Comparison of ENCODE assay signal across 20 cellular contexts in the genomic region with DNA sequence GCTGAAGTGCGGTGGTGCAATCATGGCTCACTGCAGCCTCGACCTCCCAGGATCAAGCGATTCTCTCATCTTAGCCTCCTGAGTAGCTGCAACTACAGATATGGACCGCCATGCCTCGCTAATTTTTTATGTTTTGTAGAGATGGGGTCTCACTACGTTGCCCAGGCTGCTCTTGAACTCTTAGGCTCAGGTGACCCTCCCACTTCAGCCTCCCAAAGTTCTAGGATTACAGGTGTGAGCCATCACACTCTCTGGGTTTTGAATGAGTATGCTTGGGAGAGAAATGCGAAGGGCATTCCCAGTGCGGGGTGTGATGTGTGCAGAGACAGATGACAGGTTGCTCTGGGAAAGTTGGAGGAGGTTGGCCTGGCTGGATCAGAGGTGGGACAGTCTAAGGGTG. TPM values are rescaled to one million over a fixed set of nuclear protein-coding genes. Genes with fewer than 3 reads are reported as not detected.
DNase-seq lines count a peak whose midpoint lies in the region; ATAC-seq and TF ChIP-seq lines count a peak whose summit lies in the region.
"Had no signal": no experiment of that assay in that cellular context is flagged by ENCODE, and none has a peak within 500 bp of the region (broad histone marks: within the 10 kb centered on the region; RNA-seq: fewer than 3 reads in every experiment).

No MANE protein-coding gene starts in this region.

- no peak overlapping the region for H4K8ac ChIP-seq in neuronal stem cell (ENCODE audit: low read depth, low read length)

- H3K36me3 Mint-ChIP-seq in WTC11 (peaks cover 33% of the 10 kb centered on the region), endothelial cell (ENCODE audit: low read depth, unreplicated experiment) (peaks cover 12% of the 10 kb centered on the region)
- H3K36me3 Mint-ChIP-seq: CD14-positive monocyte; CD4-positive, alpha-beta memory T cell; CD8-positive, alpha-beta memory T cell had no signal

- no peaks in the 10 kb centered on the region for H3K4me1 Mint-ChIP-seq in WTC11
- peaks cover 9% of the 10 kb centered on the region for H3K4me1 Mint-ChIP-seq in endothelial cell (ENCODE audit: unreplicated experiment)
- H3K4me1 Mint-ChIP-seq: CD14-positive monocyte; CD4-positive, alpha-beta memory T cell; CD8-positive, alpha-beta memory T cell had no signal

- H3K9me3 ChIP-seq in neuronal stem cell (replicated peaks in 1 of 2; ENCODE audit: control insufficient read depth in 2 of 2, insufficient read depth in 1 of 2, low read depth in 1 of 2, low read length in 2 of 2) (no peaks in the 10 kb centered on the region), ovary (no peaks in the 10 kb centered on the region), vagina (no peaks in the 10 kb centered on the region)
- H3K9me3 ChIP-seq: BE2C had no signal

- TF ChIP-seq CTCF in WTC11 (IDR thresholded peaks at IDR 0.05) (no peak), endothelial cell (IDR thresholded peaks at IDR 0.05; ENCODE audit: unreplicated experiment) (no peak), ovary (IDR thresholded peaks at IDR 0.05) (no peak), vagina (IDR thresholded peaks at IDR 0.05) (no peak)

- TF ChIP-seq EP300 in ovary (IDR thresholded peaks at IDR 0.05), result no peak

- H3K27me3 ChIP-seq in neuronal stem cell (ENCODE audit: control insufficient read depth in 3 of 3, insufficient read depth in 3 of 3, low read depth in 1 of 3, low read length in 3 of 3), result peaks cover 0 to 3% (median 0%) of the 10 kb centered on the region in 3 experiments
- no peaks in the 10 kb centered on the region for H3K27me3 ChIP-seq in ovary
- H3K27me3 ChIP-seq in vagina, result no peaks in the 10 kb centered on the region
- H3K27me3 ChIP-seq: BLaER1 had no signal

- H3K27me3 Mint-ChIP-seq in WTC11 (ENCODE audit: low read depth) (no peaks in the 10 kb centered on the region), endothelial cell (ENCODE audit: unreplicated experiment) (peaks cover 3% of the 10 kb centered on the region)
- H3K27me3 Mint-ChIP-seq: CD4-positive, CD25-positive, alpha-beta regulatory T cell had no signal

- no peak for DNase-seq in WTC11 (ENCODE audit: low spot score)
- no peak for DNase-seq in endothelial cell (ENCODE audit: low spot score)
- no peak for DNase-seq in neuronal stem cell (ENCODE audit: low spot score)
- DNase-seq in ovary, result no peak
- DNase-seq in vagina (ENCODE audit: extremely low spot score in 2 of 2), result no peak
- DNase-seq: 8988T; ACHN; BE2C; C1 segment of cervical spinal cord; Calu3; CD4-positive, alpha-beta memory T cell; CD4-positive, CD25-positive, alpha-beta regulatory T cell; CD8-positive, alpha-beta memory T cell; COR-L47; DMS79 treated with DMSO at 0.1 percent for 48 hours; GF-D8 had no signal

- no peak overlapping the region for H3K27ac ChIP-seq in neuronal stem cell (replicated peaks; ENCODE audit: low read length)
- H3K27ac ChIP-seq in ovary, result no peak overlapping the region
- H3K27ac ChIP-seq in vagina, result no peak overlapping the region
- H3K27ac ChIP-seq: BLaER1 had no signal

- no peak for ATAC-seq in WTC11

- no peak overlapping the region for H4K91ac ChIP-seq in neuronal stem cell (ENCODE audit: low read depth, low read length, poor library complexity)

- no peak overlapping the region for H3K27ac Mint-ChIP-seq in WTC11
- peak overlapping the region; percentile 81 for H3K27ac Mint-ChIP-seq in endothelial cell (ENCODE audit: unreplicated experiment)
- H3K27ac Mint-ChIP-seq: CD14-positive monocyte; CD4-positive, alpha-beta memory T cell; CD4-positive, CD25-positive, alpha-beta regulatory T cell; CD8-positive, alpha-beta memory T cell had no signal

- H2AFZ ChIP-seq in neuronal stem cell (ENCODE audit: low read length), result no peak overlapping the region

- H3K4me1 ChIP-seq in neuronal stem cell (ENCODE audit: control insufficient read depth in 2 of 2, insufficient read depth in 1 of 2, low read depth in 1 of 2, low read length in 2 of 2) (no peaks in the 10 kb centered on the region), ovary (ENCODE audit: insufficient read depth) (no peaks in the 10 kb centered on the region), vagina (no peaks in the 10 kb centered on the region)
- H3K4me1 ChIP-seq: BE2C had no signal

- WGBS in neuronal stem cell (ENCODE audit: extremely low coverage in 2 of 2, insufficient read length in 2 of 2, insufficient replicate concordance in 1 of 2), 2 donors, result no CpG with 5 or more reads among the region's 8 CpGs
- 82 to 88% (median 83%) methylated on average over 8 of the region's 8 CpGs for WGBS in ovary, 3 donors

- H2BK15ac ChIP-seq in neuronal stem cell (ENCODE audit: low read length), result no peak overlapping the region

- no peak overlapping the region for H3K9ac ChIP-seq in neuronal stem cell (ENCODE audit: low read depth, low read length, poor library complexity)
- H3K9ac ChIP-seq: BLaER1 had no signal

- H3K18ac ChIP-seq in neuronal stem cell (ENCODE audit: low read length), result no peak overlapping the region

- intact Hi-C loops in ovary (cut with DNase I) (no loop called here), vagina (cut with DNase I) (no loop called here)

- H3K23ac ChIP-seq in neuronal stem cell (ENCODE audit: low read depth, low read length, poor library complexity), result no peak overlapping the region

- no peak overlapping the region for H2BK12ac ChIP-seq in neuronal stem cell (ENCODE audit: low read length)

- H3K4me3 ChIP-seq in neuronal stem cell (ENCODE audit: low read length in 2 of 2) (no peak overlapping the region), ovary (no peak overlapping the region), vagina (no peak overlapping the region)
- H3K4me3 ChIP-seq: BLaER1 had no signal

- H3K14ac ChIP-seq in neuronal stem cell (ENCODE audit: low read length), result no peak overlapping the region

- POLR2A ChIA-PET in WTC11 (lab: Charles Lee), result no interaction called here

- H3K36me3 ChIP-seq in neuronal stem cell (replicated peaks in 1 of 2; ENCODE audit: control insufficient read depth in 2 of 2, insufficient read depth in 2 of 2, low read length in 2 of 2), result no peaks in the 10 kb centered on the region
- H3K36me3 ChIP-seq in ovary, result no peaks in the 10 kb centered on the region
- no peaks in the 10 kb centered on the region for H3K36me3 ChIP-seq in vagina
- H3K36me3 ChIP-seq: BE2C, BLaER1 had no signal

- CTCF ChIA-PET in WTC11 (lab: Charles Lee), result interaction anchor here (0.6 kb wide), 1 partner anchor 80 kb away, joined by 3 read pairs; a partner anchor contains a TSS

- no peak overlapping the region for H3K4me2 ChIP-seq in neuronal stem cell (ENCODE audit: insufficient read depth, low read length, poor library complexity, severe bottlenecking)
- H3K4me2 ChIP-seq: BLaER1 had no signal

- H2BK120ac ChIP-seq in neuronal stem cell (ENCODE audit: low read depth, low read length), result no peak overlapping the region

- no peak overlapping the region for H2AK5ac ChIP-seq in neuronal stem cell (ENCODE audit: low read depth, low read length)

- no peaks in the 10 kb centered on the region for H3K79me1 ChIP-seq in neuronal stem cell (ENCODE audit: low read depth, low read length)

- no peak overlapping the region for H2BK5ac ChIP-seq in neuronal stem cell (ENCODE audit: low read length)

- no peak overlapping the region for H3K4ac ChIP-seq in neuronal stem cell (ENCODE audit: low read length)

- TF ChIP-seq POLR2A in ovary (IDR thresholded peaks at IDR 0.05) (no peak), vagina (IDR thresholded peaks at IDR 0.05) (no peak)

- peaks cover 10% of the 10 kb centered on the region; the same call in 1 of the 2 replicates for H3K9me3 Mint-ChIP-seq in WTC11
- no peaks in the 10 kb centered on the region for H3K9me3 Mint-ChIP-seq in endothelial cell (ENCODE audit: unreplicated experiment)
- H3K9me3 Mint-ChIP-seq: CD8-positive, alpha-beta memory T cell had no signal

- no peak overlapping the region for H3K4me3 Mint-ChIP-seq in WTC11
- no peak overlapping the region for H3K4me3 Mint-ChIP-seq in endothelial cell (ENCODE audit: unreplicated experiment)
- H3K4me3 Mint-ChIP-seq: CD14-positive monocyte; CD4-positive, alpha-beta memory T cell; CD4-positive, CD25-positive, alpha-beta regulatory T cell; CD8-positive, alpha-beta memory T cell had no signal

TF ChIP-seq in WTC11, 78 proteins besides CTCF, POLR2A, EP300 and RAD21:
- TF ChIP-seq ZNF121 (CRISPR knock-in tag; IDR thresholded peaks at IDR 0.05) (peak; percentile 85; the same call in 1 of the 2 replicates), SP1 (CRISPR knock-in tag; conservative IDR thresholded peaks at IDR 0.05) (no peak)
- TF ChIP-seq, protein P1, sequence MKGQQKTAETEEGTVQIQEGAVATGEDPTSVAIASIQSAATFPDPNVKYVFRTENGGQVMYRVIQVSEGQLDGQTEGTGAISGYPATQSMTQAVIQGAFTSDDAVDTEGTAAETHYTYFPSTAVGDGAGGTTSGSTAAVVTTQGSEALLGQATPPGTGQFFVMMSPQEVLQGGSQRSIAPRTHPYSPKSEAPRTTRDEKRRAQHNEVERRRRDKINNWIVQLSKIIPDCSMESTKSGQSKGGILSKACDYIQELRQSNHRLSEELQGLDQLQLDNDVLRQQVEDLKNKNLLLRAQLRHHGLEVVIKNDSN (CRISPR knock-in tag; IDR thresholded peaks at IDR 0.05), result no peak
- TF ChIP-seq, protein P2, sequence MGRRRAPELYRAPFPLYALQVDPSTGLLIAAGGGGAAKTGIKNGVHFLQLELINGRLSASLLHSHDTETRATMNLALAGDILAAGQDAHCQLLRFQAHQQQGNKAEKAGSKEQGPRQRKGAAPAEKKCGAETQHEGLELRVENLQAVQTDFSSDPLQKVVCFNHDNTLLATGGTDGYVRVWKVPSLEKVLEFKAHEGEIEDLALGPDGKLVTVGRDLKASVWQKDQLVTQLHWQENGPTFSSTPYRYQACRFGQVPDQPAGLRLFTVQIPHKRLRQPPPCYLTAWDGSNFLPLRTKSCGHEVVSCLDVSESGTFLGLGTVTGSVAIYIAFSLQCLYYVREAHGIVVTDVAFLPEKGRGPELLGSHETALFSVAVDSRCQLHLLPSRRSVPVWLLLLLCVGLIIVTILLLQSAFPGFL (CRISPR knock-in tag; IDR thresholded peaks at IDR 0.05; ENCODE audit: borderline replicate concordance), result no peak

RNA-seq across cellular contexts. Expression of a gene that starts 49.0 kb away (rescaled TPM):
- total RNA-seq in WTC11 (2021) (19.8 to 24.2 TPM (median 21.1 TPM) in 3 replicates), endothelial cell (ENCODE audit: unreplicated experiment) (1.3 TPM), ovary (1 to 10 TPM in 3 of 7 donors, under 1 TPM in 4; 0.57 to 2.6 (median 0.88) TPM), vagina (1.5 TPM)
- 0.56 TPM for polyA plus RNA-seq in neuronal stem cell (2013, experiment 1 of 2)
- 1.1 TPM for polyA plus RNA-seq in neuronal stem cell (2013, experiment 2 of 2)
- 1 to 10 TPM; 1.5 to 1.6 TPM for polyA plus RNA-seq in ovary
- polyA plus RNA-seq: AG04450 had no signal

RNA-seq across cellular contexts. Expression of a gene that starts 56.5 kb away (rescaled TPM):
- total RNA-seq in WTC11 (2021) (2.5 to 4.1 TPM (median 3.4 TPM) in 3 replicates), endothelial cell (ENCODE audit: unreplicated experiment) (8.1 TPM), ovary (1 to 10 TPM in 3 of 7 donors, under 1 TPM in 4; 0.45 to 1.8 (median 0.84) TPM), vagina (2.9 TPM)
- polyA plus RNA-seq in neuronal stem cell (2013, experiment 1 of 2), result 0.10 TPM
- 0.17 TPM for polyA plus RNA-seq in neuronal stem cell (2013, experiment 2 of 2)
- polyA plus RNA-seq in ovary, result 1 to 10 TPM in 1 of 2 donors, under 1 TPM in 1; 0.58 to 2.5 TPM
- total RNA-seq: A673, Calu3 had no signal
- polyA plus RNA-seq: AG04450; CD8-positive, alpha-beta memory T cell had no signal
